Comparison of ENCODE assay signal across 8 cellular contexts in genomic region chr1:234609528-234610042, GRCh38. TPM values are rescaled to one million over a fixed set of nuclear protein-coding genes. Genes with fewer than 3 reads are reported as not detected.
DNase-seq lines count a peak whose midpoint lies in the region; FAIRE-seq and TF ChIP-seq lines count a peak whose summit lies in the region.

No MANE protein-coding gene starts in this region.

- H3K27ac ChIP-seq in SJCRH30 (peak overlapping the region; percentile 74; the same call in 1 of the 2 replicates), small intestine (ENCODE audit: low read depth in 1 of 2, low read length in 1 of 2) (peak overlapping the region; percentile 100)

- H3K4me1 ChIP-seq in SJCRH30 (peaks cover 19% of the 10 kb centered on the region), small intestine (ENCODE audit: control insufficient read depth in 2 of 2, insufficient read depth in 1 of 2, low read depth in 1 of 2, low read length in 1 of 2) (peaks cover 0 to 15% of the 10 kb centered on the region in 2 donors)

- no peak for TF ChIP-seq CTCF in fibroblast of villous mesenchyme (IDR thresholded peaks at IDR 0.05; ENCODE audit: insufficient read depth, low read depth, low read length)

- peaks cover 32% of the 10 kb centered on the region for H3K36me3 ChIP-seq in SJCRH30
- peaks cover 8% of the 10 kb centered on the region in 2 donors for H3K36me3 ChIP-seq in small intestine (ENCODE audit: control insufficient read depth in 2 of 2, insufficient read depth in 2 of 2, low read length in 2 of 2)

- no peak for FAIRE-seq in small intestine (lab: Jason Lieb, UNC)

- H3K9me3 ChIP-seq in SJCRH30 (replicated peaks): no peaks in the 10 kb centered on the region
- H3K9me3 ChIP-seq in small intestine (ENCODE audit: control insufficient read depth, low read depth): no peaks in the 10 kb centered on the region

- WGBS in small intestine, 3 donors: 0 to 1% (median 0%) methylated on average over 2 to 93 of the region's 95 CpGs

- peak; percentile 49 for DNase-seq in NCI-H1436 (lab: John Stamatoyannopoulos, UW)
- no peak for DNase-seq in NCI-H1436 treated with DMSO at 0.1 percent for 48 hours (lab: John Stamatoyannopoulos, UW)
- DNase-seq in SJCRH30: no peak
- DNase-seq in fibroblast of villous mesenchyme (ENCODE audit: low read depth): no peak
- DNase-seq in small intestine: no peak
- no peak for DNase-seq in SKM-1 treated with dmso at 0.1 percent for 144 hours (lab: John Stamatoyannopoulos, UW; ENCODE audit: unreplicated experiment)
- no peak for DNase-seq in NCI-H446 treated with DMSO at 0.1 percent for 48 hours (lab: John Stamatoyannopoulos, UW)
- no peak for DNase-seq in mesenteric fat pad (ENCODE audit: low spot score)

- H3K4me3 ChIP-seq in SJCRH30: peak overlapping the region; percentile 79
- H3K4me3 ChIP-seq in fibroblast of villous mesenchyme (ENCODE audit: low read depth, low read length): peak overlapping the region; percentile 84
- H3K4me3 ChIP-seq in small intestine (ENCODE audit: low read depth in 1 of 2, low read length in 2 of 2): peak overlapping the region; percentile 90 to 98

- H3K27me3 ChIP-seq in SJCRH30: no peaks in the 10 kb centered on the region
- no peaks in the 10 kb centered on the region for H3K27me3 ChIP-seq in small intestine (ENCODE audit: control insufficient read depth in 2 of 2, insufficient read depth in 2 of 2, low read length in 2 of 2)

RNA-seq across cellular contexts. Expression of gene IRF2BP2, which starts 0.4 kb away (rescaled TPM):
- 33.2 and 41.1 TPM in 2 replicates for total RNA-seq in SJCRH30 (2014; rRNA removed; shearing (Covaris generic))
- total RNA-seq in fibroblast of villous mesenchyme: 53.1 and 60.9 TPM in 2 replicates
- 10 to 100 TPM; 42.4 to 80.6 (median 47.2) TPM for polyA plus RNA-seq in small intestine
- total RNA-seq in mesenteric fat pad: 108 TPM
